ENCODE assay signal across 8 cellular contexts in the genomic region with DNA sequence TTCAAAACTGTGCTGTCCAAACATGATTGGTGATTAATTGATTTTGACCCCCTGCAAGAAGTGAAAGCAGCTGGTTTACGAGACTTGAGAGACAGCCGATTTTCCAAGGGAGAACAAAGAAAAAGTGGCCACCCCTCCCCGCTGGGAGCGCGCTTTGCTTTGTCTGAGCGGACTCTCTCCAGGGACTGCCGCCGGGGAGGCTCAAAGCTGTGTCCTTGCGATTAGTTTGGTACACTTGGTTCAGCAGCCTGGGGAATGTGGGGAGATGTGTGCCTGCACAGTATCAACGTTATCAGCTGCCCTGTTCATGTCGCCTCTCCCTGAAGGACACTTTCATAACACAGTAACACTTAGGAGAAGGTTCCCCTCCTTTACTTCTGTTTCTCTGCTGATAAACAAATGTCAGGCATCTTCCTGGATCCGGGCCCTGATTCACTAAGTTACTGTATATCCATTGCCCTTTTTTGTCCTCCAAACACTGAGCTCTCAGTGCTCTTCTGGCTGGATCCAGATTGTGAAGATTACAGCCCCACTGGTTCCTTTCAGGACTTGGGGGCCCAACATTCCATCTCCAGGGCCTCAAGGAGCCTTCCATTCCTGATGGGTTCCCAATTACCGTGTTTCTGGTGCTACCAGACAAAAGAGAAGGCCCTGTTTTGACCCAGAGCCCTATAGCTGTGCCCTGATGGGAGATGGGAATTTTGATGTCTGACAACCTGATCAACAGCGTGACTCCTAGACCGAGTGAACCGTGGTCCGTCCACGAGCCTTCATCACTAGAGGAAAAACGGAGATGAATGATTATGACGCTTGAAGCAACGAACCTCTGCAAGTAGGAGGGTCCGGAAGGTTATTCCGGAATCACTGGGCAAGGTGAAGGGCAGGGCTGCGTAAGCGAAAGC. TPM values are rescaled to one million over a fixed set of nuclear protein-coding genes. Genes with fewer than 3 reads are reported as not detected.
DNase-seq lines count a peak whose midpoint lies in the region; ATAC-seq and TF ChIP-seq lines count a peak whose summit lies in the region.

No MANE protein-coding gene starts in this region.

- intact Hi-C loops in activated CD4-positive, alpha-beta T cell treated with anti-CD3 and anti-CD28 coated beads for 36 hours (cut with DNase I, micrococcal nuclease) = no loop called here
- intact Hi-C loops in testis (cut with DNase I; ENCODE audit: low total_unique reads) = loop anchor here (5.0 kb wide), 2 partner anchors 46 to 101 kb away; partner anchors contain the start of genes TUBA1A and TUBA1B

- TF ChIP-seq POLR2A in testis (IDR thresholded peaks at IDR 0.05) = no peak

- peaks cover 54% of the 10 kb centered on the region for H3K4me1 ChIP-seq in testis

- peak overlapping the region; percentile 83 for H3K27ac Mint-ChIP-seq in activated CD4-positive, alpha-beta T cell treated with anti-CD3 and anti-CD28 coated beads for 36 hours
- H3K27ac Mint-ChIP-seq in chondrocyte (ENCODE audit: unreplicated experiment) = peak overlapping the region; percentile 93

- no peaks in the 10 kb centered on the region for H3K9me3 ChIP-seq in testis

- CTCF ChIA-PET in activated CD4-positive, alpha-beta T cell treated with anti-CD3 and anti-CD28 coated beads for 36 hours (lab: Charles Lee) = interaction anchor here (0.5 to 3.5 kb wide), 12 partner anchors 10 to 465 kb away, joined by 3 to 19 read pairs (median 4); partner anchors contain the start of genes RHEBL1 and TUBA1A

- peaks cover 20% of the 10 kb centered on the region for H3K4me1 Mint-ChIP-seq in activated CD4-positive, alpha-beta T cell treated with anti-CD3 and anti-CD28 coated beads for 36 hours
- H3K4me1 Mint-ChIP-seq in chondrocyte (ENCODE audit: low read depth) = peaks cover 38% of the 10 kb centered on the region

- no peaks in the 10 kb centered on the region for H3K9me3 Mint-ChIP-seq in activated CD4-positive, alpha-beta T cell treated with anti-CD3 and anti-CD28 coated beads for 36 hours (ENCODE audit: low read depth)
- H3K9me3 Mint-ChIP-seq in chondrocyte (ENCODE audit: low read depth) = no peaks in the 10 kb centered on the region

- H3K36me3 Mint-ChIP-seq in activated CD4-positive, alpha-beta T cell treated with anti-CD3 and anti-CD28 coated beads for 36 hours (ENCODE audit: low read depth) = no peaks in the 10 kb centered on the region
- no peaks in the 10 kb centered on the region for H3K36me3 Mint-ChIP-seq in chondrocyte (ENCODE audit: low read depth)

- POLR2A ChIA-PET in activated CD4-positive, alpha-beta T cell treated with anti-CD3 and anti-CD28 coated beads for 36 hours (lab: Charles Lee) = interaction anchor here (0.6 to 2.7 kb wide), 3 partner anchors 38 to 134 kb away, joined by 5 to 17 read pairs (median 8); partner anchors contain the start of gene TUBA1B

- peak overlapping the region; percentile 92 to 97 for H3K27ac ChIP-seq in testis

- ATAC-seq in activated CD4-positive, alpha-beta T cell treated with anti-CD3 and anti-CD28 coated beads for 36 hours = no peak
- ATAC-seq in GM19351 (IDR thresholded peaks at IDR 0.05; ENCODE audit: unreplicated experiment) = no peak

- H3K4me3 ChIP-seq in testis = peak overlapping the region in 1 of 2 donors; percentile 64

- no peak for TF ChIP-seq CTCF in chondrocyte (IDR thresholded peaks at IDR 0.05)
- peak in 1 of 3 experiments; percentile 24 for TF ChIP-seq CTCF in testis (IDR thresholded peaks at IDR 0.05)

- no peaks in the 10 kb centered on the region for H3K27me3 Mint-ChIP-seq in activated CD4-positive, alpha-beta T cell treated with anti-CD3 and anti-CD28 coated beads for 36 hours
- H3K27me3 Mint-ChIP-seq in chondrocyte (ENCODE audit: low read depth) = no peaks in the 10 kb centered on the region

- no peak for DNase-seq in activated CD4-positive, alpha-beta T cell treated with anti-CD3 and anti-CD28 coated beads for 36 hours
- DNase-seq in activated CD4-positive, alpha-beta T cell treated with anti-CD3 and anti-CD28 coated beads, Interleukin-2, amount 50 U/mL, for 48 hours = no peak
- DNase-seq in NCI-H748 (lab: John Stamatoyannopoulos, UW; ENCODE audit: unreplicated experiment) (peak; percentile 90), chondrocyte (ENCODE audit: low spot score) (no peak), medulla oblongata (ENCODE audit: extremely low spot score) (peak; percentile 89), testis (peak; percentile 94), SW 1271 (lab: John Stamatoyannopoulos, UW) (no peak)

- no peaks in the 10 kb centered on the region for H3K36me3 ChIP-seq in testis (ENCODE audit: low read depth, missing control alignments)

- H3K4me3 Mint-ChIP-seq in activated CD4-positive, alpha-beta T cell treated with anti-CD3 and anti-CD28 coated beads for 36 hours = peak overlapping the region; percentile 76
- peak overlapping the region; percentile 53 for H3K4me3 Mint-ChIP-seq in chondrocyte (ENCODE audit: unreplicated experiment)

- no peaks in the 10 kb centered on the region for H3K27me3 ChIP-seq in testis

- 30 to 31% methylated on average over 21 to 24 of the region's 25 CpGs for WGBS in testis, 2 donors

RNA-seq across cellular contexts. Expression of gene TUBA1C, which starts 31.7 kb away (rescaled TPM):
- 100 to 1,000 TPM; 276 to 338 TPM for total RNA-seq in activated CD4-positive, alpha-beta T cell treated with anti-CD3 and anti-CD28 coated beads for 36 hours
- 171 to 200 TPM (median 176 TPM) in 3 replicates for total RNA-seq in chondrocyte
- 10 to 100 TPM; 72.5 to 78.2 TPM for total RNA-seq in testis
- 128 TPM for polyA plus RNA-seq in testis (ENCODE audit: insufficient read depth, low read depth, low replicate concordance)

RNA-seq across cellular contexts. Expression of gene TUBA1A, which starts 44.3 kb away (rescaled TPM):
- 10 to 100 TPM; 75.7 to 98.5 TPM for total RNA-seq in activated CD4-positive, alpha-beta T cell treated with anti-CD3 and anti-CD28 coated beads for 36 hours
- total RNA-seq in chondrocyte = 431 to 551 TPM (median 437 TPM) in 3 replicates
- 100 to 1,000 TPM; 156 to 269 TPM for total RNA-seq in testis
- 282 TPM for polyA plus RNA-seq in testis (ENCODE audit: insufficient read depth, low read depth, low replicate concordance)

Comparison
In these comparisons a context has a peak if more than half of its experiments do, and no peak if none do; other contexts are left out.
1. DNase-seq: peak in NCI-H748 (single experiment), medulla oblongata (single experiment) and testis (single experiment); none in activated CD4-positive, alpha-beta T cell treated with anti-CD3 and anti-CD28 coated beads for 36 hours (single experiment), activated CD4-positive, alpha-beta T cell treated with anti-CD3 and anti-CD28 coated beads, Interleukin-2, amount 50 U/mL, for 48 hours (0 of 2), chondrocyte (single experiment) and SW 1271 (0 of 2).